Comparison of ENCODE assay signal across 16 cellular contexts in the genomic region with DNA sequence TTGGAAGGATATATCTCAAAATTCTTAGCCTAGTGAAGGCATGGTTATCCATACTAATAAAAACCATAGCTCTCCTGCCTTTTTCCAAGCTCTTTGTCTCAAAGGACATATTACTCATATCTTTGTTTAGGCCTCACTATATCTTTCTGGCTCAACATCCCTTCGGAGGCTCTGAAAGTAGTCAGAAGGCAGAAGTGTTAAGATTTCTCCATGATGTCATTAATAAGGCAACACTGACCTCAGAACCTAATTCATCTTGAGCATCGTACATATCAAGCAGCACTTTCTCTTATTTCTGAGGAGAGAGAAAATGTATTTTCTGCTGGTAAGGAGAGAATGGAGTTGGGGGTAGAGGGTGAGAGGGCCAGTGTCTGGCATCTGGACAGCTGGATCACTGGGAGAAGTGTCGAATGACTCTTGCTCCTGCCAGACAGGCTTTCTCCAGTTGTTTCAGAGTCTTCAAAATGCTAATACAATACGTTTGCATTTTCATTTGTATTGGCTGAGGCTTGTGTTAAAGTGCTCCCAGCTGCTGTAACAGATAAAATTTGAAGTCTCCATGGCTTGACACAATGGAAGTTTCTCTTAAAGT.
DNase-seq lines count a peak whose midpoint lies in the region; ATAC-seq and TF ChIP-seq lines count a peak whose summit lies in the region.
"Had no signal": no experiment of that assay in that cellular context is flagged by ENCODE, and none has a peak within 500 bp of the region (broad histone marks: within the 10 kb centered on the region; RNA-seq: fewer than 3 reads in every experiment).

No MANE protein-coding gene starts in this region.

- 74% methylated on average over 3 of the region's 4 CpGs for WGBS in mesenchymal stem cell
- 32% methylated on average over 4 of the region's 4 CpGs for WGBS in smooth muscle cell (ENCODE audit: low lambda C conversion rate)

- ATAC-seq in GM19035 (IDR thresholded peaks at IDR 0.05; ENCODE audit: unreplicated experiment) = no peak

- DNase-seq in adipocyte (ENCODE audit: low read depth) (peak; percentile 31), fibroblast of lung (ENCODE audit: low read depth in 2 of 2) (peak; percentile 60 to 82), mesenchymal stem cell (no peak), smooth muscle cell (lab: John Stamatoyannopoulos, UW; ENCODE audit: unreplicated experiment) (no peak)
- DNase-seq in activated T-helper 1 cell treated with anti-CD3 and anti-CD28 coated beads, Interleukin-12 subunit alpha, Interleukin-12 subunit beta, Interleukin-2, Interleukin-4 antibody, amounts not matched to agents 30 ng/mL and 10 ng/mL and 1 ng/mL, durations not matched to agents 14 hours and 24 hours and 36 hours (ENCODE audit: low spot score) = no peak
- no peak for DNase-seq in stimulated activated CD4-positive, alpha-beta T cell treated with anti-CD3 and anti-CD28 coated beads, Interleukin-2, amount 100 ng/mL, for 24 hours
- DNase-seq: CD4-positive, alpha-beta T cell; DMS53; NCI-H1105 treated with DMSO at 0.1 percent for 48 hours; NCI-H1930; NCI-H2171 treated with DMSO at 0.1 percent for 48 hours; NCI-H446 treated with DMSO at 0.1 percent for 48 hours; NK-92 treated with Interleukin-12 subunit alpha and Interleukin-12 subunit beta, amount 100 ng/mL, for 24 hours had no signal

- no peaks in the 10 kb centered on the region for H3K36me3 Mint-ChIP-seq in activated T-helper 1 cell treated with anti-CD3 and anti-CD28 coated beads, Interleukin-12 subunit alpha, Interleukin-12 subunit beta, Interleukin-2, Interleukin-4 antibody, amounts not matched to agents 30 ng/mL and 10 ng/mL and 1 ng/mL, durations not matched to agents 14 hours and 24 hours and 36 hours (ENCODE audit: low read depth)

- H2AFZ ChIP-seq in fibroblast of lung (ENCODE audit: low read length) = no peak overlapping the region
- H2AFZ ChIP-seq in mesenchymal stem cell (ENCODE audit: low read depth, low read length) = no peak overlapping the region
- peak overlapping the region; percentile 31 for H2AFZ ChIP-seq in smooth muscle cell (ENCODE audit: low read depth)

- H3K9me3 Mint-ChIP-seq in activated T-helper 1 cell treated with anti-CD3 and anti-CD28 coated beads, Interleukin-12 subunit alpha, Interleukin-12 subunit beta, Interleukin-2, Interleukin-4 antibody, amounts not matched to agents 30 ng/mL and 10 ng/mL and 1 ng/mL, durations not matched to agents 14 hours and 24 hours and 36 hours = no peaks in the 10 kb centered on the region
- H3K9me3 Mint-ChIP-seq: CD4-positive, alpha-beta T cell had no signal

- no peak overlapping the region for H3K14ac ChIP-seq in mesenchymal stem cell (ENCODE audit: low read length in 2 of 2)

- no peak overlapping the region for H3K18ac ChIP-seq in mesenchymal stem cell (ENCODE audit: low read depth in 1 of 2, low read length in 2 of 2)

- peak overlapping the region; percentile 85 for H2AK5ac ChIP-seq in mesenchymal stem cell (ENCODE audit: low read length, severe bottlenecking)

- H3K4me2 ChIP-seq in fibroblast of lung (ENCODE audit: extremely low read depth, insufficient read depth, low read length) (no peak overlapping the region), mesenchymal stem cell (ENCODE audit: low read length, poor library complexity, severe bottlenecking) (no peak overlapping the region), smooth muscle cell (peak overlapping the region; percentile 36)

- no peak for TF ChIP-seq CTCF in fibroblast of lung (conservative IDR thresholded peaks at IDR 0.05 in 1 of 2, IDR thresholded peaks at IDR 0.05 in 1 of 2; ENCODE audit: low read depth in 1 of 2, low read length in 2 of 2)
- no peak for TF ChIP-seq CTCF in smooth muscle cell (IDR thresholded peaks at IDR 0.05; ENCODE audit: borderline replicate concordance, insufficient read depth, poor library complexity, severe bottlenecking)

- H2BK120ac ChIP-seq in mesenchymal stem cell (ENCODE audit: low read depth, low read length) = no peak overlapping the region

- H3K36me3 ChIP-seq in adipocyte (ENCODE audit: control insufficient read depth, insufficient read depth, low read length, severe bottlenecking) = no peaks in the 10 kb centered on the region
- no peaks in the 10 kb centered on the region for H3K36me3 ChIP-seq in fibroblast of lung (ENCODE audit: control insufficient read depth, insufficient read depth, low read length)
- no peaks in the 10 kb centered on the region for H3K36me3 ChIP-seq in mesenchymal stem cell (ENCODE audit: control insufficient read depth in 1 of 2, insufficient read depth in 2 of 2, low read depth in 1 of 2, low read length in 2 of 2)
- H3K36me3 ChIP-seq in smooth muscle cell (ENCODE audit: low read depth) = no peaks in the 10 kb centered on the region
- H3K36me3 ChIP-seq: HAP-1 had no signal

- H3K9me3 ChIP-seq in adipocyte (ENCODE audit: control insufficient read depth, low read length) = no peaks in the 10 kb centered on the region
- no peaks in the 10 kb centered on the region for H3K9me3 ChIP-seq in fibroblast of lung (ENCODE audit: control insufficient read depth, insufficient read depth, low read depth, low read length)
- H3K9me3 ChIP-seq in mesenchymal stem cell (ENCODE audit: control insufficient read depth, low read length) = no peaks in the 10 kb centered on the region
- no peaks in the 10 kb centered on the region for H3K9me3 ChIP-seq in smooth muscle cell (replicated peaks; ENCODE audit: low read depth)
- H3K9me3 ChIP-seq: HAP-1 had no signal

- no peak overlapping the region for H3K9ac ChIP-seq in adipocyte (ENCODE audit: low read length)
- no peak overlapping the region for H3K9ac ChIP-seq in fibroblast of lung (ENCODE audit: insufficient read depth, low read length)
- H3K9ac ChIP-seq in mesenchymal stem cell (ENCODE audit: low read length) = peak overlapping the region; percentile 66
- H3K9ac ChIP-seq in smooth muscle cell (ENCODE audit: low read depth) = no peak overlapping the region

- no peak overlapping the region for H4K91ac ChIP-seq in mesenchymal stem cell (ENCODE audit: low read length)

- no peak overlapping the region for H2BK5ac ChIP-seq in mesenchymal stem cell (ENCODE audit: low read depth, low read length, poor library complexity, severe bottlenecking)

- H3K4me1 ChIP-seq in adipocyte (ENCODE audit: control insufficient read depth, insufficient read depth, low read length) (peaks cover 25% of the 10 kb centered on the region), fibroblast of lung (ENCODE audit: control insufficient read depth, extremely low read depth, insufficient read depth, low read length) (no peaks in the 10 kb centered on the region), mesenchymal stem cell (ENCODE audit: control insufficient read depth, insufficient read depth, low read depth, low read length) (peaks cover 1% of the 10 kb centered on the region), smooth muscle cell (ENCODE audit: low read depth) (peaks cover 10% of the 10 kb centered on the region)
- H3K4me1 ChIP-seq: HAP-1 had no signal

- no peaks in the 10 kb centered on the region for H3K27me3 ChIP-seq in adipocyte (replicated peaks; ENCODE audit: control insufficient read depth, insufficient read depth, low read length)
- H3K27me3 ChIP-seq in fibroblast of lung (ENCODE audit: control insufficient read depth, insufficient read depth, low read length) = no peaks in the 10 kb centered on the region
- H3K27me3 ChIP-seq in mesenchymal stem cell (ENCODE audit: control insufficient read depth in 1 of 2, insufficient read depth in 1 of 2, low read length in 2 of 2) = peaks cover 0 to 4% of the 10 kb centered on the region in 2 experiments
- no peaks in the 10 kb centered on the region for H3K27me3 ChIP-seq in smooth muscle cell (ENCODE audit: low read depth)

- no peak overlapping the region for H3K4ac ChIP-seq in mesenchymal stem cell (ENCODE audit: low read depth in 1 of 2, low read length in 2 of 2)

- H3K4me3 ChIP-seq in adipocyte (ENCODE audit: low read length) = peak overlapping the region; percentile 30
- H3K4me3 ChIP-seq in fibroblast of lung (replicated peaks in 1 of 4; ENCODE audit: control extremely low read depth in 1 of 4, insufficient read depth in 1 of 4, low read depth in 3 of 4, low read length in 4 of 4) = no peak overlapping the region
- H3K4me3 ChIP-seq in mesenchymal stem cell (ENCODE audit: insufficient read depth in 1 of 2, low read depth in 1 of 2, low read length in 2 of 2) = peak overlapping the region in 1 of 2 experiments; percentile 62
- no peak overlapping the region for H3K4me3 ChIP-seq in smooth muscle cell
- H3K4me3 ChIP-seq: HAP-1 had no signal

- H3K79me2 ChIP-seq in fibroblast of lung (ENCODE audit: control insufficient read depth, insufficient read depth, low read length) (no peaks in the 10 kb centered on the region), smooth muscle cell (ENCODE audit: low read depth) (no peaks in the 10 kb centered on the region)

- H3K27ac ChIP-seq in fibroblast of lung (ENCODE audit: insufficient read depth, low read length) (no peak overlapping the region), mesenchymal stem cell (ENCODE audit: low read length, poor library complexity, severe bottlenecking) (no peak overlapping the region), smooth muscle cell (ENCODE audit: low read depth) (peak overlapping the region; percentile 56)

- peaks cover 16% of the 10 kb centered on the region for H3F3A ChIP-seq in smooth muscle cell (ENCODE audit: low read depth)

- H3K27ac Mint-ChIP-seq in activated T-helper 1 cell treated with anti-CD3 and anti-CD28 coated beads, Interleukin-12 subunit alpha, Interleukin-12 subunit beta, Interleukin-2, Interleukin-4 antibody, amounts not matched to agents 30 ng/mL and 10 ng/mL and 1 ng/mL, durations not matched to agents 14 hours and 24 hours and 36 hours = no peak overlapping the region
- H3K27ac Mint-ChIP-seq: B cell; CD4-positive, alpha-beta T cell had no signal

- H2BK12ac ChIP-seq in mesenchymal stem cell (ENCODE audit: low read length in 2 of 2) = no peak overlapping the region

- no peak overlapping the region for H2BK15ac ChIP-seq in mesenchymal stem cell (ENCODE audit: low read depth, poor library complexity, severe bottlenecking)

- H3K4me1 Mint-ChIP-seq in activated T-helper 1 cell treated with anti-CD3 and anti-CD28 coated beads, Interleukin-12 subunit alpha, Interleukin-12 subunit beta, Interleukin-2, Interleukin-4 antibody, amounts not matched to agents 30 ng/mL and 10 ng/mL and 1 ng/mL, durations not matched to agents 14 hours and 24 hours and 36 hours (ENCODE audit: low read depth) = no peaks in the 10 kb centered on the region
- H3K4me1 Mint-ChIP-seq: B cell had no signal

- H4K8ac ChIP-seq in mesenchymal stem cell (ENCODE audit: low read length) = no peak overlapping the region

- H3K4me3 Mint-ChIP-seq in activated T-helper 1 cell treated with anti-CD3 and anti-CD28 coated beads, Interleukin-12 subunit alpha, Interleukin-12 subunit beta, Interleukin-2, Interleukin-4 antibody, amounts not matched to agents 30 ng/mL and 10 ng/mL and 1 ng/mL, durations not matched to agents 14 hours and 24 hours and 36 hours = no peak overlapping the region
- H3K4me3 Mint-ChIP-seq: B cell; CD4-positive, alpha-beta T cell had no signal

- no peaks in the 10 kb centered on the region for H3K27me3 Mint-ChIP-seq in activated T-helper 1 cell treated with anti-CD3 and anti-CD28 coated beads, Interleukin-12 subunit alpha, Interleukin-12 subunit beta, Interleukin-2, Interleukin-4 antibody, amounts not matched to agents 30 ng/mL and 10 ng/mL and 1 ng/mL, durations not matched to agents 14 hours and 24 hours and 36 hours (ENCODE audit: insufficient read depth)
- H3K27me3 Mint-ChIP-seq: B cell; CD4-positive, alpha-beta T cell had no signal

- intact Hi-C loops in activated T-helper 1 cell treated with anti-CD3 and anti-CD28 coated beads, Interleukin-12 subunit alpha, Interleukin-12 subunit beta, Interleukin-2, Interleukin-4 antibody, amounts not matched to agents 30 ng/mL and 10 ng/mL and 1 ng/mL, durations not matched to agents 14 hours and 24 hours and 36 hours (cut with micrococcal nuclease) = no loop called here

- H3K23ac ChIP-seq in mesenchymal stem cell (ENCODE audit: low read length in 2 of 2) = no peak overlapping the region

- H3K79me1 ChIP-seq in mesenchymal stem cell (replicated peaks; ENCODE audit: low read length, poor library complexity, severe bottlenecking) = peaks cover 1% of the 10 kb centered on the region

- no peaks in the 10 kb centered on the region for H4K20me1 ChIP-seq in fibroblast of lung (ENCODE audit: control insufficient read depth, extremely low read depth, insufficient read depth, low read length)
- H4K20me1 ChIP-seq in smooth muscle cell (ENCODE audit: low read depth) = no peaks in the 10 kb centered on the region

Comparison
In these comparisons a context has a peak if more than half of its experiments do, and no peak if none do; other contexts are left out.
1. DNase-seq: peak in adipocyte (single experiment) and fibroblast of lung (2 of 2); none in mesenchymal stem cell (single experiment), smooth muscle cell (single experiment), activated T-helper 1 cell treated with anti-CD3 and anti-CD28 coated beads, Interleukin-12 subunit alpha, Interleukin-12 subunit beta, Interleukin-2, Interleukin-4 antibody, amounts not matched to agents 30 ng/mL and 10 ng/mL and 1 ng/mL, durations not matched to agents 14 hours and 24 hours and 36 hours (single experiment) and stimulated activated CD4-positive, alpha-beta T cell treated with anti-CD3 and anti-CD28 coated beads, Interleukin-2, amount 100 ng/mL, for 24 hours (0 of 2).